8 cellular contexts compared by ENCODE assay signal in the genomic region with DNA sequence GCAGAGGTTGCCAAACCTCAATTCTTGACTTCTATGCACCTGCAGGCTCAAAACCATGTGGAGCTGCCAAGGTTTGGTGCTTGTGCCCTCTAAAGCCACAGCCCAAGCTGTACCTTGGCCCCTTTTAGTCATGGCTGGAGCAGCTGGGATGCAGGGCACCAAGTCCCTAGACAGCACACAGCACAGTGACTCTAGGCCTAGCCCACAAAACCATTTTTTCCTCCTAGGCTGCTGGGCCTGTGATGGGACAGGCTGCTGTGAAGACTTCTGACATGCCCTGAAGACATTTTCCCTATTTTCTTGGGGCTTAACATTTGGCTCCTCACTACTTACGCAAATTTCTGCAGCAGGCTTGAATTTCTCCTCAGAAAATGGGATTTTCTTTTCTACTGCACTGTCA.
"Had no signal": no experiment of that assay in that cellular context is flagged by ENCODE, and none has a peak within 500 bp of the region (broad histone marks: within the 10 kb centered on the region; RNA-seq: fewer than 3 reads in every experiment).

No MANE protein-coding gene starts in this region.

- FAIRE-seq: G401.6, GM12878, GM12891, GM12892, GM18507, GM19239 had no signal

- DNase-seq: GDM1, GF-D8 had no signal

- H3K4me3 ChIP-seq: GM12878 had no signal

- ATAC-seq: GM12878 had no signal
